ENCODE assay signal across 1 cellular context in genomic region chr19:55672418-55672817, GRCh38.
TF ChIP-seq lines count a peak whose summit lies in the region.

No MANE protein-coding gene starts in this region.

TF ChIP-seq in HEK293, 187 proteins besides CTCF, POLR2A, EP300 and RAD21 (continued from another document):
- TF ChIP-seq, protein P1, sequence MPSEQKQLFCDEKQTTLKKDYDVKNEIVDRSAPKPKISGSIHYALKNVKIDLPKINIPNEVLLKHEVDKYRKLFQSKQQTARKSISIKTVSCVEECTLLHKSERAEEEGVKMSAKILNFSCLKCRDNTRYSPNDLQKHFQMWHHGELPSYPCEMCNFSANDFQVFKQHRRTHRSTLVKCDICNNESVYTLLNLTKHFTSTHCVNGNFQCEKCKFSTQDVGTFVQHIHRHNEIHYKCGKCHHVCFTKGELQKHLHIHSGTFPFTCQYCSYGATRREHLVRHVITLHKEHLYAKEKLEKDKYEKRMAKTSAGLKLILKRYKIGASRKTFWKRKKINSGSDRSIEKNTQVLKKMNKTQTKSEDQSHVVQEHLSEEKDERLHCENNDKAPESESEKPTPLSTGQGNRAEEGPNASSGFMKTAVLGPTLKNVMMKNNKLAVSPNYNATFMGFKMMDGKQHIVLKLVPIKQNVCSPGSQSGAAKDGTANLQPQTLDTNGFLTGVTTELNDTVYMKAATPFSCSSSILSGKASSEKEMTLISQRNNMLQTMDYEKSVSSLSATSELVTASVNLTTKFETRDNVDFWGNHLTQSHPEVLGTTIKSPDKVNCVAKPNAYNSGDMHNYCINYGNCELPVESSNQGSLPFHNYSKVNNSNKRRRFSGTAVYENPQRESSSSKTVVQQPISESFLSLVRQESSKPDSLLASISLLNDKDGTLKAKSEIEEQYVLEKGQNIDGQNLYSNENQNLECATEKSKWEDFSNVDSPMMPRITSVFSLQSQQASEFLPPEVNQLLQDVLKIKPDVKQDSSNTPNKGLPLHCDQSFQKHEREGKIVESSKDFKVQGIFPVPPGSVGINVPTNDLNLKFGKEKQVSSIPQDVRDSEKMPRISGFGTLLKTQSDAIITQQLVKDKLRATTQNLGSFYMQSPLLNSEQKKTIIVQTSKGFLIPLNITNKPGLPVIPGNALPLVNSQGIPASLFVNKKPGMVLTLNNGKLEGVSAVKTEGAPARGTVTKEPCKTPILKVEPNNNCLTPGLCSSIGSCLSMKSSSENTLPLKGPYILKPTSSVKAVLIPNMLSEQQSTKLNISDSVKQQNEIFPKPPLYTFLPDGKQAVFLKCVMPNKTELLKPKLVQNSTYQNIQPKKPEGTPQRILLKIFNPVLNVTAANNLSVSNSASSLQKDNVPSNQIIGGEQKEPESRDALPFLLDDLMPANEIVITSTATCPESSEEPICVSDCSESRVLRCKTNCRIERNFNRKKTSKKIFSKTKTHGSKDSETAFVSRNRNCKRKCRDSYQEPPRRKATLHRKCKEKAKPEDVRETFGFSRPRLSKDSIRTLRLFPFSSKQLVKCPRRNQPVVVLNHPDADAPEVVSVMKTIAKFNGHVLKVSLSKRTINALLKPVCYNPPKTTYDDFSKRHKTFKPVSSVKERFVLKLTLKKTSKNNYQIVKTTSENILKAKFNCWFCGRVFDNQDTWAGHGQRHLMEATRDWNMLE (tag by site-specific recombination; conservative IDR thresholded peaks at IDR 0.05; ENCODE audit: low read depth): no peak
